Comparison of ENCODE assay signal across 23 cellular contexts in genomic region chr7:36039243-36039642, GRCh38.
A peak's percentile ranks its signal among the peaks of the same experiment; 100 is the strongest.
DNase-seq lines count a peak whose midpoint lies in the region; ATAC-seq, FAIRE-seq and TF ChIP-seq lines count a peak whose summit lies in the region.
"Had no signal": no experiment of that assay in that cellular context is flagged by ENCODE, and none has a peak within 500 bp of the region (broad histone marks: within the 10 kb centered on the region; RNA-seq: fewer than 3 reads in every experiment).

No MANE protein-coding gene starts in this region.

- DNase-seq in left ventricle myocardium inferior (no peak), left cardiac atrium (no peak), dermis blood vessel endothelial cell (peak; percentile 73), lung microvascular endothelial cell (ENCODE audit: low read depth in 2 of 2) (peak; percentile 76 to 90), GM23338 (ENCODE audit: low spot score) (no peak), HepG2 (ENCODE audit: low spot score) (no peak), NCI-H2029 treated with DMSO at 0.1 percent for 48 hours (lab: John Stamatoyannopoulos, UW) (no peak), aorta (no peak)
- DNase-seq: Calu3; CD8-positive, alpha-beta T cell; EL; KBM-7; MV-4-11; NCI-H1417; NCI-H187; NCI-H2227 treated with DMSO at 0.1 percent for 48 hours; NCI-H510A treated with DMSO at 0.1 percent for 48 hours; PC-3; SJCRH30 had no signal

- peaks cover 7% of the 10 kb centered on the region for H3K27me3 Mint-ChIP-seq in GM23338 (ENCODE audit: insufficient read depth, low read depth, poor library complexity)

- H3K9me3 Mint-ChIP-seq in GM23338: no peaks in the 10 kb centered on the region; the same call in 1 of the 3 replicates
- H3K9me3 Mint-ChIP-seq: CD8-positive, alpha-beta T cell had no signal

- H3K4me1 ChIP-seq in left ventricle myocardium inferior: peaks cover 70% of the 10 kb centered on the region
- peaks cover 13% of the 10 kb centered on the region for H3K4me1 ChIP-seq in GM23338 (ENCODE audit: insufficient read depth)
- no peaks in the 10 kb centered on the region for H3K4me1 ChIP-seq in HepG2 (ENCODE audit: insufficient read depth, low read length)
- no peaks in the 10 kb centered on the region for H3K4me1 ChIP-seq in aorta (ENCODE audit: control insufficient read depth in 1 of 2, insufficient read depth in 2 of 2, low read length in 2 of 2)
- H3K4me1 ChIP-seq: BLaER1 treated with 17β-estradiol and CSF1 and Interleukin-3, amounts not matched to agents 10 nM and 100 nM; SJCRH30 had no signal

- TF ChIP-seq CTCF in left ventricle myocardium inferior (IDR thresholded peaks at IDR 0.05; ENCODE audit: borderline replicate concordance) (no peak), GM23338 (conservative IDR thresholded peaks at IDR 0.05; ENCODE audit: low read depth in 2 of 2) (no peak), HepG2 (CRISPR knock-in tag; IDR thresholded peaks at IDR 0.05) (no peak)

- CTCF ChIA-PET in HepG2 (lab: Yijun Ruan, JAX; ENCODE audit: low intra/inter-chr PET ratio, low total read pairs): no interaction called here

- H3K4me3 ChIP-seq in left ventricle myocardium inferior (no peak overlapping the region), GM23338 (no peak overlapping the region), HepG2 (replicated peaks in 1 of 3; ENCODE audit: insufficient read depth in 1 of 3, low read depth in 2 of 3, low read length in 3 of 3) (no peak overlapping the region), aorta (ENCODE audit: low read length in 2 of 2) (no peak overlapping the region)
- H3K4me3 ChIP-seq: BLaER1 treated with 17β-estradiol and CSF1 and Interleukin-3, amounts not matched to agents 10 nM and 100 nM; HAP-1; SJCRH30 had no signal

- no peaks in the 10 kb centered on the region for H3K9me2 ChIP-seq in GM23338 (ENCODE audit: insufficient read depth)

- no peaks in the 10 kb centered on the region for H3K27me3 ChIP-seq in left ventricle myocardium inferior (ENCODE audit: low read depth)
- H3K27me3 ChIP-seq in GM23338 (ENCODE audit: insufficient read depth): no peaks in the 10 kb centered on the region
- H3K27me3 ChIP-seq in HepG2 (ENCODE audit: control insufficient read depth in 1 of 2, insufficient read depth in 2 of 2, low read length in 2 of 2): peaks cover 5 to 25% of the 10 kb centered on the region in 2 experiments; a peak in 3 of 5 replicates
- no peaks in the 10 kb centered on the region for H3K27me3 ChIP-seq in aorta (ENCODE audit: control insufficient read depth in 1 of 2, insufficient read depth in 2 of 2, low read length in 1 of 2)
- H3K27me3 ChIP-seq: BLaER1 treated with 17β-estradiol and CSF1 and Interleukin-3, amounts not matched to agents 10 nM and 100 nM had no signal

- intact Hi-C loops in left ventricle myocardium inferior (cut with micrococcal nuclease) (no loop called here), left cardiac atrium (cut with DNase I) (loop anchor here in 1 of 2 donors (10.0 kb wide), 1 partner anchor 116 kb away; the partner anchor contains the start of gene EEPD1), HepG2 (cut with micrococcal nuclease; ENCODE audit: unreplicated experiment) (no loop called here), aorta (cut with DNase I) (no loop called here)

- no peak overlapping the region for H3K4me2 ChIP-seq in GM23338
- H3K4me2 ChIP-seq in HepG2 (ENCODE audit: low read depth, low read length): no peak overlapping the region
- H3K4me2 ChIP-seq: BLaER1 treated with 17β-estradiol and CSF1 and Interleukin-3, amounts not matched to agents 10 nM and 100 nM had no signal

- no TSS peak for BruUV-seq in HepG2 (replicated peaks; lab: Mats Ljungman, UMichigan)

- TF ChIP-seq EP300 in HepG2 (IDR thresholded peaks at IDR 0.05; ENCODE audit: low read depth in 2 of 2, low read length in 2 of 2) (no peak), HepG2 (CRISPR knock-in tag; IDR thresholded peaks at IDR 0.05; ENCODE audit: borderline replicate concordance) (no peak)

- H3K79me2 ChIP-seq in GM23338 (replicated peaks; ENCODE audit: insufficient read depth): no peaks in the 10 kb centered on the region
- H3K79me2 ChIP-seq in HepG2 (ENCODE audit: insufficient read depth, low read length): no peaks in the 10 kb centered on the region

- H3K27ac Mint-ChIP-seq in GM23338: no peak overlapping the region
- H3K27ac Mint-ChIP-seq: CD8-positive, alpha-beta T cell had no signal

- H3K9ac ChIP-seq in HepG2 (ENCODE audit: insufficient read depth, low read depth, low read length): no peak overlapping the region
- H3K9ac ChIP-seq: BLaER1 treated with 17β-estradiol and CSF1 and Interleukin-3, amounts not matched to agents 10 nM and 100 nM had no signal

- TF ChIP-seq RAD21 in HepG2 (CRISPR knock-in tag; IDR thresholded peaks at IDR 0.05): no peak

- no peaks in the 10 kb centered on the region; the same call in 2 of the 3 replicates for H3K36me3 Mint-ChIP-seq in GM23338 (ENCODE audit: low read depth)
- H3K36me3 Mint-ChIP-seq: CD8-positive, alpha-beta T cell had no signal

- H3K27ac ChIP-seq in left ventricle myocardium inferior (replicated peaks) (peak overlapping the region; percentile 88), GM23338 (ENCODE audit: low read depth) (no peak overlapping the region), HepG2 (ENCODE audit: extremely low read length, insufficient read depth, low read length) (no peak overlapping the region), aorta (ENCODE audit: low read depth in 1 of 2, low read length in 2 of 2) (no peak overlapping the region)
- H3K27ac ChIP-seq: BLaER1 treated with 17β-estradiol and CSF1 and Interleukin-3, amounts not matched to agents 10 nM and 100 nM; SJCRH30 had no signal

- POLR2A ChIA-PET in HepG2 (lab: Yijun Ruan, JAX): no interaction called here

- no peak for TF ChIP-seq POLR2A in HepG2 (IDR thresholded peaks at IDR 0.05; ENCODE audit: insufficient read depth in 1 of 2, low read depth in 2 of 2, low read length in 2 of 2)

- WGBS in HepG2 (ENCODE audit: low lambda C conversion rate): 80% methylated on average over 11 of the region's 11 CpGs
- 80 to 90% methylated on average over 11 of the region's 11 CpGs for WGBS in aorta, 2 donors

- in situ Hi-C loops in HepG2 (cut with HindIII; ENCODE audit: extremely low pct_ligation_motif_present, low pct_unique_long_range_greater_than_20kb): no loop called here

- H3K4me3 Mint-ChIP-seq in GM23338: no peak overlapping the region; the same call in 2 of the 3 replicates
- H3K4me3 Mint-ChIP-seq: CD8-positive, alpha-beta T cell had no signal

- H2AFZ ChIP-seq in GM23338 (no peak overlapping the region), HepG2 (ENCODE audit: low read length) (no peak overlapping the region)

- H3K9me3 ChIP-seq in left ventricle myocardium inferior (replicated peaks) (no peaks in the 10 kb centered on the region), HepG2 (ENCODE audit: low read length) (no peaks in the 10 kb centered on the region), aorta (ENCODE audit: control insufficient read depth, low read length) (no peaks in the 10 kb centered on the region)
- H3K9me3 ChIP-seq: BLaER1 treated with 17β-estradiol and CSF1 and Interleukin-3, amounts not matched to agents 10 nM and 100 nM; HAP-1; SJCRH30 had no signal

- H4K20me1 ChIP-seq in GM23338 (replicated peaks; ENCODE audit: insufficient read depth) (no peaks in the 10 kb centered on the region), HepG2 (ENCODE audit: insufficient read depth, low read length) (no peaks in the 10 kb centered on the region)
- H4K20me1 ChIP-seq: BLaER1 treated with 17β-estradiol and CSF1 and Interleukin-3, amounts not matched to agents 10 nM and 100 nM had no signal

- no peaks in the 10 kb centered on the region for H3F3A ChIP-seq in GM23338 (replicated peaks; ENCODE audit: low read depth)

- FAIRE-seq in HepG2 (lab: Jason Lieb, UNC): no peak
- FAIRE-seq: GM12891, GM19239 had no signal

- peaks cover 16% of the 10 kb centered on the region for H3K4me1 Mint-ChIP-seq in GM23338

- ATAC-seq in left cardiac atrium (no peak), GM23338 (no peak), HepG2 (no peak), aorta (ENCODE audit: low FRiP score) (no peak)
- ATAC-seq: CD8-positive, alpha-beta T cell; PC-3 had no signal

- no peaks in the 10 kb centered on the region for H3K36me3 ChIP-seq in left ventricle myocardium inferior
- no peaks in the 10 kb centered on the region for H3K36me3 ChIP-seq in GM23338 (ENCODE audit: insufficient read depth)
- no peaks in the 10 kb centered on the region for H3K36me3 ChIP-seq in HepG2 (replicated peaks in 1 of 2; ENCODE audit: control insufficient read depth in 1 of 2, insufficient read depth in 2 of 2, low read length in 2 of 2)
- H3K36me3 ChIP-seq in aorta (ENCODE audit: control insufficient read depth in 1 of 2, insufficient read depth in 2 of 2, low read length in 1 of 2): no peaks in the 10 kb centered on the region
- H3K36me3 ChIP-seq: BLaER1 treated with 17β-estradiol and CSF1 and Interleukin-3, amounts not matched to agents 10 nM and 100 nM; HAP-1; SJCRH30 had no signal

TF ChIP-seq in GM23338, 12 proteins besides CTCF, POLR2A, EP300 and RAD21 (continues in another document):
- TF ChIP-seq ZNF331 (CRISPR knock-in tag; IDR thresholded peaks at IDR 0.05; ENCODE audit: low read depth) (no peak), STAT1 (IDR thresholded peaks at IDR 0.05; ENCODE audit: unreplicated experiment) (no peak), JUNB (IDR thresholded peaks at IDR 0.05; ENCODE audit: unreplicated experiment) (no peak), ZNF114 (CRISPR knock-in tag; IDR thresholded peaks at IDR 0.05) (no peak), NANOG (IDR thresholded peaks at IDR 0.05; ENCODE audit: borderline replicate concordance) (no peak), EZH2phosphoT487 (IDR thresholded peaks at IDR 0.05; ENCODE audit: unreplicated experiment) (no peak)

TF ChIP-seq in HepG2, 621 proteins besides CTCF, POLR2A, EP300 and RAD21 (continues in another document):
- TF ChIP-seq ZNF775 (CRISPR knock-in tag; IDR thresholded peaks at IDR 0.05; ENCODE audit: borderline replicate concordance): no peak
- no peak for TF ChIP-seq ZSCAN12 (CRISPR knock-in tag; IDR thresholded peaks at IDR 0.05)
- TF ChIP-seq ZNF83 (CRISPR knock-in tag; IDR thresholded peaks at IDR 0.05; ENCODE audit: borderline replicate concordance): no peak

Comparison
In these comparisons a context has a peak if more than half of its experiments do, and no peak if none do; other contexts are left out.
1. DNase-seq: peak in dermis blood vessel endothelial cell (single experiment) and lung microvascular endothelial cell (2 of 2); none in left ventricle myocardium inferior (single experiment), left cardiac atrium (single experiment), GM23338 (single experiment), HepG2 (single experiment), NCI-H2029 treated with DMSO at 0.1 percent for 48 hours (single experiment) and aorta (0 of 2).